ENCODE assay signal across 9 cellular contexts in genomic region chr7:47266131-47266706, GRCh38.
DNase-seq lines count a peak whose midpoint lies in the region; ATAC-seq and TF ChIP-seq lines count a peak whose summit lies in the region.
"Had no signal": no experiment of that assay in that cellular context is flagged by ENCODE, and none has a peak within 500 bp of the region (broad histone marks: within the 10 kb centered on the region; RNA-seq: fewer than 3 reads in every experiment).

No MANE protein-coding gene starts in this region.

- intact Hi-C loops in CD4-positive, alpha-beta T cell (cut with DNase I, micrococcal nuclease): loop anchor here in 1 of 2 experiments (2.0 kb wide), 1 partner anchor 553 kb away; no protein-coding TSS in a partner anchor
- intact Hi-C loops in activated T-helper 2 cell treated with anti-CD3 and anti-CD28 coated beads, Interferon-gamma antibody, Interleukin-2, Interleukin-4, amounts not matched to agents 10 μg/mL and 5 μg/mL and 100 μg/mL, durations not matched to agents 14 hours and 24 hours and 36 hours (cut with micrococcal nuclease): loop anchor here (1.0 to 10.0 kb wide), 4 partner anchors 25 to 553 kb away; no protein-coding TSS in a partner anchor
- intact Hi-C loops in heart left ventricle (cut with DNase I): loop anchor here (1.0 to 10.0 kb wide), 14 partner anchors 61 to 555 kb away; no protein-coding TSS in a partner anchor

- no peak overlapping the region for H3K4me3 Mint-ChIP-seq in CD4-positive, alpha-beta T cell
- no peak overlapping the region for H3K4me3 Mint-ChIP-seq in activated T-helper 2 cell treated with anti-CD3 and anti-CD28 coated beads, Interferon-gamma antibody, Interleukin-2, Interleukin-4, amounts not matched to agents 10 μg/mL and 5 μg/mL and 100 μg/mL, durations not matched to agents 14 hours and 24 hours and 36 hours (ENCODE audit: low read depth)
- H3K4me3 Mint-ChIP-seq: stimulated activated effector memory CD8-positive, alpha-beta T cell treated with anti-CD3 and anti-CD28 coated beads, Interleukin-12 subunit alpha, Interleukin-12 subunit beta, amount 100 ng/mL, for 72 hours had no signal

- no peaks in the 10 kb centered on the region for H3K9me3 ChIP-seq in CD4-positive, alpha-beta T cell (ENCODE audit: control insufficient read depth, low read length)
- H3K9me3 ChIP-seq in heart left ventricle: peaks cover 0 to 18% (median 0%) of the 10 kb centered on the region in 12 donors
- H3K9me3 ChIP-seq in trophoblast cell (ENCODE audit: insufficient read depth, low read depth, low read length): no peaks in the 10 kb centered on the region
- H3K9me3 ChIP-seq in effector memory CD4-positive, alpha-beta T cell (ENCODE audit: control insufficient read depth, low read length): peaks cover 3% of the 10 kb centered on the region

- H3K27ac Mint-ChIP-seq in CD4-positive, alpha-beta T cell: no peak overlapping the region
- no peak overlapping the region for H3K27ac Mint-ChIP-seq in activated T-helper 2 cell treated with anti-CD3 and anti-CD28 coated beads, Interferon-gamma antibody, Interleukin-2, Interleukin-4, amounts not matched to agents 10 μg/mL and 5 μg/mL and 100 μg/mL, durations not matched to agents 14 hours and 24 hours and 36 hours
- H3K27ac Mint-ChIP-seq: stimulated activated effector memory CD8-positive, alpha-beta T cell treated with anti-CD3 and anti-CD28 coated beads, Interleukin-12 subunit alpha, Interleukin-12 subunit beta, amount 100 ng/mL, for 72 hours had no signal

- no peak overlapping the region for H2AK5ac ChIP-seq in trophoblast cell (ENCODE audit: low read length)

- no peaks in the 10 kb centered on the region for H3K36me3 Mint-ChIP-seq in CD4-positive, alpha-beta T cell (ENCODE audit: low read depth)
- H3K36me3 Mint-ChIP-seq in activated T-helper 2 cell treated with anti-CD3 and anti-CD28 coated beads, Interferon-gamma antibody, Interleukin-2, Interleukin-4, amounts not matched to agents 10 μg/mL and 5 μg/mL and 100 μg/mL, durations not matched to agents 14 hours and 24 hours and 36 hours (ENCODE audit: low read depth): no peaks in the 10 kb centered on the region
- H3K36me3 Mint-ChIP-seq: stimulated activated effector memory CD8-positive, alpha-beta T cell treated with anti-CD3 and anti-CD28 coated beads, Interleukin-12 subunit alpha, Interleukin-12 subunit beta, amount 100 ng/mL, for 72 hours had no signal

- no peak overlapping the region for H2AFZ ChIP-seq in trophoblast cell (ENCODE audit: insufficient read depth, low read length, poor library complexity)

- no peak overlapping the region for H2BK120ac ChIP-seq in trophoblast cell (ENCODE audit: insufficient read depth, low read length, poor library complexity)

- H3K27ac ChIP-seq in CD4-positive, alpha-beta T cell (ENCODE audit: low read depth, low read length): no peak overlapping the region
- H3K27ac ChIP-seq in heart left ventricle: peak overlapping the region in 3 of 12 donors; percentile 9 to 38 (median 13)
- no peak overlapping the region for H3K27ac ChIP-seq in trophoblast cell (ENCODE audit: low read depth, low read length)
- no peak overlapping the region for H3K27ac ChIP-seq in effector memory CD4-positive, alpha-beta T cell (ENCODE audit: insufficient read depth, low read length, poor library complexity, severe bottlenecking)

- peak; percentile 30 for TF ChIP-seq CTCF in CD4-positive, alpha-beta T cell (IDR thresholded peaks at IDR 0.05)
- TF ChIP-seq CTCF in heart left ventricle (IDR thresholded peaks at IDR 0.05): peak; percentile 87 to 95 (median 91)

- no peak overlapping the region for H3K4me3 ChIP-seq in heart left ventricle
- H3K4me3 ChIP-seq in trophoblast cell (ENCODE audit: low read depth, low read length): no peak overlapping the region
- H3K4me3 ChIP-seq in effector memory CD4-positive, alpha-beta T cell (ENCODE audit: insufficient read depth, low read depth, low read length, poor library complexity, severe bottlenecking): no peak overlapping the region

- no peak overlapping the region for H4K8ac ChIP-seq in trophoblast cell (ENCODE audit: low read depth, low read length)

- H3K9me3 Mint-ChIP-seq in CD4-positive, alpha-beta T cell: peaks cover 4% of the 10 kb centered on the region
- no peaks in the 10 kb centered on the region for H3K9me3 Mint-ChIP-seq in activated T-helper 2 cell treated with anti-CD3 and anti-CD28 coated beads, Interferon-gamma antibody, Interleukin-2, Interleukin-4, amounts not matched to agents 10 μg/mL and 5 μg/mL and 100 μg/mL, durations not matched to agents 14 hours and 24 hours and 36 hours
- H3K9me3 Mint-ChIP-seq: stimulated activated effector memory CD8-positive, alpha-beta T cell treated with anti-CD3 and anti-CD28 coated beads, Interleukin-12 subunit alpha, Interleukin-12 subunit beta, amount 100 ng/mL, for 72 hours had no signal

- CTCF ChIA-PET in CD4-positive, alpha-beta T cell (lab: Charles Lee): no interaction called here

- WGBS in heart left ventricle, 4 donors: 19 to 24% (median 22%) methylated on average over 7 of the region's 7 CpGs
- no CpG with 5 or more reads among the region's 7 CpGs for WGBS in trophoblast cell (ENCODE audit: extremely low coverage, insufficient coverage, insufficient read length)

- ATAC-seq in CD4-positive, alpha-beta T cell (ENCODE audit: poor library complexity): no peak
- ATAC-seq in GM18867 (IDR thresholded peaks at IDR 0.05; ENCODE audit: unreplicated experiment): peak; percentile 87
- peak; percentile 88 for ATAC-seq in HG03159 (IDR thresholded peaks at IDR 0.05; ENCODE audit: unreplicated experiment)
- peak; percentile 56 to 85 (median 78) for ATAC-seq in heart left ventricle
- ATAC-seq: stimulated activated effector memory CD8-positive, alpha-beta T cell treated with anti-CD3 and anti-CD28 coated beads, Interleukin-12 subunit alpha, Interleukin-12 subunit beta, amount 100 ng/mL, for 72 hours had no signal

- H3K18ac ChIP-seq in trophoblast cell (ENCODE audit: low read length): no peak overlapping the region

- H2BK5ac ChIP-seq in trophoblast cell (ENCODE audit: low read depth, low read length, poor library complexity): no peak overlapping the region

- POLR2A ChIA-PET in CD4-positive, alpha-beta T cell (lab: Charles Lee): no interaction called here

- no peaks in the 10 kb centered on the region for H3K79me1 ChIP-seq in trophoblast cell (ENCODE audit: low read length)

- no peaks in the 10 kb centered on the region for H3K27me3 ChIP-seq in CD4-positive, alpha-beta T cell (ENCODE audit: control insufficient read depth, insufficient read depth, low read length)
- H3K27me3 ChIP-seq in heart left ventricle: no peaks in the 10 kb centered on the region
- no peaks in the 10 kb centered on the region for H3K27me3 ChIP-seq in trophoblast cell (ENCODE audit: insufficient read depth, low read length)
- no peaks in the 10 kb centered on the region for H3K27me3 ChIP-seq in effector memory CD4-positive, alpha-beta T cell (replicated peaks; ENCODE audit: control insufficient read depth, insufficient read depth, low read length, poor library complexity, severe bottlenecking)

- H4K12ac ChIP-seq in trophoblast cell (ENCODE audit: low read depth, low read length): no peak overlapping the region

- H3K23ac ChIP-seq in trophoblast cell (ENCODE audit: low read length): no peak overlapping the region

- H3K27me3 Mint-ChIP-seq in CD4-positive, alpha-beta T cell: no peaks in the 10 kb centered on the region
- peaks cover 2% of the 10 kb centered on the region for H3K27me3 Mint-ChIP-seq in activated T-helper 2 cell treated with anti-CD3 and anti-CD28 coated beads, Interferon-gamma antibody, Interleukin-2, Interleukin-4, amounts not matched to agents 10 μg/mL and 5 μg/mL and 100 μg/mL, durations not matched to agents 14 hours and 24 hours and 36 hours (ENCODE audit: low read depth)

- no peak for DNase-seq in CD4-positive, alpha-beta T cell
- DNase-seq in NCI-H748 (lab: John Stamatoyannopoulos, UW; ENCODE audit: unreplicated experiment) (peak; percentile 63), heart left ventricle (peak in 4 of 5 donors; percentile 43 to 53 (median 48)), trophoblast cell (peak; percentile 70 to 82)
- peak; percentile 20 for DNase-seq in activated T-helper 2 cell treated with anti-CD3 and anti-CD28 coated beads, Interferon-gamma antibody, Interleukin-2, Interleukin-4, amounts not matched to agents 10 μg/mL and 5 μg/mL and 100 μg/mL, durations not matched to agents 14 hours and 24 hours and 36 hours (ENCODE audit: low spot score)
- no peak for DNase-seq in effector memory CD4-positive, alpha-beta T cell

- H3K4me1 ChIP-seq in heart left ventricle (peaks cover 0 to 13% (median 2%) of the 10 kb centered on the region in 12 donors), trophoblast cell (ENCODE audit: control insufficient read depth in 1 of 2, insufficient read depth in 2 of 2, low read length in 2 of 2) (peaks cover 8 to 12% of the 10 kb centered on the region in 2 experiments)
- H3K4me1 ChIP-seq in effector memory CD4-positive, alpha-beta T cell (ENCODE audit: control insufficient read depth, insufficient read depth, low read length, poor library complexity, severe bottlenecking): no peaks in the 10 kb centered on the region

- H3K79me2 ChIP-seq in trophoblast cell (ENCODE audit: control insufficient read depth, insufficient read depth, low read length, poor library complexity): no peaks in the 10 kb centered on the region

- H3K14ac ChIP-seq in trophoblast cell (ENCODE audit: low read length): no peak overlapping the region

- H3K4me2 ChIP-seq in trophoblast cell (ENCODE audit: low read length): no peak overlapping the region

- H3K4me1 Mint-ChIP-seq in CD4-positive, alpha-beta T cell (ENCODE audit: low read depth): no peaks in the 10 kb centered on the region
- H3K4me1 Mint-ChIP-seq in activated T-helper 2 cell treated with anti-CD3 and anti-CD28 coated beads, Interferon-gamma antibody, Interleukin-2, Interleukin-4, amounts not matched to agents 10 μg/mL and 5 μg/mL and 100 μg/mL, durations not matched to agents 14 hours and 24 hours and 36 hours (ENCODE audit: low read depth): no peaks in the 10 kb centered on the region
- H3K4me1 Mint-ChIP-seq: stimulated activated effector memory CD8-positive, alpha-beta T cell treated with anti-CD3 and anti-CD28 coated beads, Interleukin-12 subunit alpha, Interleukin-12 subunit beta, amount 100 ng/mL, for 72 hours had no signal

- H4K91ac ChIP-seq in trophoblast cell (ENCODE audit: low read depth, low read length): no peak overlapping the region

- TF ChIP-seq POLR2A in heart left ventricle (IDR thresholded peaks at IDR 0.05): no peak

- no peak overlapping the region for H3K4ac ChIP-seq in trophoblast cell (ENCODE audit: low read depth, low read length)

- H3K36me3 ChIP-seq in heart left ventricle (no peaks in the 10 kb centered on the region), trophoblast cell (ENCODE audit: control insufficient read depth in 1 of 2, insufficient read depth in 2 of 2, low read length in 2 of 2) (peaks cover 0 to 2% of the 10 kb centered on the region in 2 experiments)
- no peaks in the 10 kb centered on the region for H3K36me3 ChIP-seq in effector memory CD4-positive, alpha-beta T cell (ENCODE audit: control insufficient read depth, insufficient read depth, low read length)

- H2BK12ac ChIP-seq in trophoblast cell (ENCODE audit: low read length): no peak overlapping the region

- no peak overlapping the region for H3K9ac ChIP-seq in trophoblast cell (ENCODE audit: low read length)

Comparison
In these comparisons a context has a peak if more than half of its experiments do, and no peak if none do; other contexts are left out.
1. DNase-seq: peak in NCI-H748 (single experiment), activated T-helper 2 cell treated with anti-CD3 and anti-CD28 coated beads, Interferon-gamma antibody, Interleukin-2, Interleukin-4, amounts not matched to agents 10 μg/mL and 5 μg/mL and 100 μg/mL, durations not matched to agents 14 hours and 24 hours and 36 hours (single experiment), heart left ventricle (4 of 5) and trophoblast cell (2 of 2); none in CD4-positive, alpha-beta T cell (0 of 10) and effector memory CD4-positive, alpha-beta T cell (0 of 3).